1 cellular context compared by ENCODE assay signal in the genomic region with DNA sequence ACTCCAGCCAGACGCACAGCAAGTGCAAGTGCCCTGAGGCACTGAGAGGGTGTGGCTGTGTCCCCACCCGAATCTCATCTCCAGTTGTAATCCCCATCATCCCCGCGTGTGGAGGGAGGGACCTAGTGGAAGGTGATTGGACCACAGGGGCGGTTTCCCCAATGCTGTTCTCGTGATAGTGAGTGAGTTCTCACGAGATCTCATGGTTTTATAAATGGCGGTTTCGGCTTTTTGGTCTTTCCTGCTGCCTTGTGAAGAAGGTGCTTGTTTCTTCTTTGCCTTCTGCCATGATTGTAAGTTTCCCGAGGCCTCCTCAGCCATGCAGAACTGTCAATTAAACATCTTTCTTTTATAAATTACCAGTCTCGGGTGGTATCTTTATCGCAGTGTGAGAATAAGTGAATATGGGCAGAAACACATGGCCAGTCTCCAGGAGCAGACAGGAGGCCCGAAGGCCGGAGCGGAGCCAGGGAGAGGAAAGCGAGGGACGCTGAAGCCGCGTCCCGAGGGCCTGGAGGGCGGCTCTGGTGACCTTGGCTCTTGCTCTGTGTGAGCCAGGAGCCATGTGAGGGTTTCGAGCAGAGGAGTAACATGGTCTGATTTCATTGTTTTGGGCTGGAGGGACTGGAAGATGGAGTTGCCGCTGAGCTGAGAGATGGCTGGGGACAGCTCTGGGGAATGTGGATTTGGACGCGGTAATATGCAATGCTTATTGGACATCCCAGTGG.
TF ChIP-seq lines count a peak whose summit lies in the region.

No MANE protein-coding gene starts in this region.

TF ChIP-seq in K562, 482 proteins besides CTCF, POLR2A, EP300 and RAD21 (continued from another document):
- TF ChIP-seq ZNF518B (CRISPR knock-in tag; IDR thresholded peaks at IDR 0.05) (no peak), RCOR1 (IDR thresholded peaks at IDR 0.05; ENCODE audit: borderline replicate concordance in 1 of 2, low read depth in 2 of 2, low read length in 2 of 2) (peak in 1 of 2 experiments; percentile 82; a peak in 2 of 4 replicates), TBP (optimal IDR thresholded peaks at IDR 0.05; ENCODE audit: low read depth, low read length) (peak; percentile 76)
- TF ChIP-seq, protein P1, sequence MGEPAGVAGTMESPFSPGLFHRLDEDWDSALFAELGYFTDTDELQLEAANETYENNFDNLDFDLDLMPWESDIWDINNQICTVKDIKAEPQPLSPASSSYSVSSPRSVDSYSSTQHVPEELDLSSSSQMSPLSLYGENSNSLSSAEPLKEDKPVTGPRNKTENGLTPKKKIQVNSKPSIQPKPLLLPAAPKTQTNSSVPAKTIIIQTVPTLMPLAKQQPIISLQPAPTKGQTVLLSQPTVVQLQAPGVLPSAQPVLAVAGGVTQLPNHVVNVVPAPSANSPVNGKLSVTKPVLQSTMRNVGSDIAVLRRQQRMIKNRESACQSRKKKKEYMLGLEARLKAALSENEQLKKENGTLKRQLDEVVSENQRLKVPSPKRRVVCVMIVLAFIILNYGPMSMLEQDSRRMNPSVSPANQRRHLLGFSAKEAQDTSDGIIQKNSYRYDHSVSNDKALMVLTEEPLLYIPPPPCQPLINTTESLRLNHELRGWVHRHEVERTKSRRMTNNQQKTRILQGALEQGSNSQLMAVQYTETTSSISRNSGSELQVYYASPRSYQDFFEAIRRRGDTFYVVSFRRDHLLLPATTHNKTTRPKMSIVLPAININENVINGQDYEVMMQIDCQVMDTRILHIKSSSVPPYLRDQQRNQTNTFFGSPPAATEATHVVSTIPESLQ (CRISPR knock-in tag; IDR thresholded peaks at IDR 0.05): 0 out of 2 replicates have a peak, but pooled peaks have one; percentile 14
TF ChIP-seq in K562: peak in this region for 37.
